In the genomic region with DNA sequence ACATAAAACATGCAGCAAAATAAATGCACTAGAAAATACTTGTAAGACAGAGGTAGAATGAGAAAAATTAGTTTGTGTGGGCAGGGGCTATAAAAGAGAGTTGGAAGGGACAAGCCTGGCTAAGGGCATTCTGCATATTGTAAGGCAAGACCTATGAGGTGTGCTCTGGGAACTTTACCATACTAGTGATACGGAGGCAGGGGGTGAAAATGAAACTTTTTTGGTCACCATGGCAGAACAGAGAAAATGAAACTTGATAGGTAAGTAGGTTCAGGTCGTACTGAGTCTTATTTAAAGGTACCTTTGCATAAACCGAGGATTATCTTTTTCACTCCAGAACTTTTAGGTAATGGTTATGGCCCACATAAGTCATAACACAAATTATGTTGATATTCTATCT, we compare ENCODE assay signal across 14 cellular contexts.
DNase-seq lines count a peak whose midpoint lies in the region; ATAC-seq and TF ChIP-seq lines count a peak whose summit lies in the region.
"Had no signal": no experiment of that assay in that cellular context is flagged by ENCODE, and none has a peak within 500 bp of the region (broad histone marks: within the 10 kb centered on the region; RNA-seq: fewer than 3 reads in every experiment).

No MANE protein-coding gene starts in this region.

- no peaks in the 10 kb centered on the region for H3K27me3 Mint-ChIP-seq in chondrocyte (ENCODE audit: low read depth)

- DNase-seq in cardiac muscle cell (ENCODE audit: low read depth in 1 of 2, low spot score in 1 of 2) (no peak), heart right ventricle (no peak), LoVo (ENCODE audit: low spot score) (no peak), NCI-H1694 treated with DMSO at 0.1 percent for 48 hours (lab: John Stamatoyannopoulos, UW) (no peak), chondrocyte (ENCODE audit: low spot score) (no peak), ascending aorta (ENCODE audit: low spot score in 2 of 2) (no peak)
- DNase-seq: activated CD8-positive, alpha-beta memory T cell treated with anti-CD3 and anti-CD28 coated beads, Interleukin-2, amount 50 U/mL, for 48 hours; AML-193; foreskin keratinocyte; NCI-H82 had no signal

- H3K27ac ChIP-seq in cardiac muscle cell, result peak overlapping the region; percentile 38
- H3K27ac ChIP-seq in heart right ventricle, result no peak overlapping the region
- peak overlapping the region in 1 of 2 donors; percentile 2 for H3K27ac ChIP-seq in ascending aorta
- H3K27ac ChIP-seq: foreskin keratinocyte, neutrophil had no signal

- no peak overlapping the region for H3K27ac Mint-ChIP-seq in chondrocyte (ENCODE audit: unreplicated experiment)

- H3K9me3 Mint-ChIP-seq in chondrocyte (ENCODE audit: low read depth), result no peaks in the 10 kb centered on the region

- TF ChIP-seq CTCF in cardiac muscle cell (IDR thresholded peaks at IDR 0.05; ENCODE audit: low read depth, low read length), result no peak
- no peak for TF ChIP-seq CTCF in heart right ventricle (IDR thresholded peaks at IDR 0.05)
- TF ChIP-seq CTCF in chondrocyte (IDR thresholded peaks at IDR 0.05), result no peak
- TF ChIP-seq CTCF in ascending aorta (IDR thresholded peaks at IDR 0.05), result no peak

- H3K4me3 Mint-ChIP-seq in chondrocyte (ENCODE audit: unreplicated experiment), result no peak overlapping the region

- H3K36me3 ChIP-seq in cardiac muscle cell, result peaks cover 75% of the 10 kb centered on the region
- H3K36me3 ChIP-seq in heart right ventricle, result peaks cover 0 to 100% (median 51%) of the 10 kb centered on the region in 9 donors
- peaks cover 58 to 59% of the 10 kb centered on the region in 2 donors for H3K36me3 ChIP-seq in ascending aorta

- no peaks in the 10 kb centered on the region for H3K4me1 Mint-ChIP-seq in chondrocyte (ENCODE audit: low read depth)

- H3K4me3 ChIP-seq in cardiac muscle cell (no peak overlapping the region), heart right ventricle (no peak overlapping the region), ascending aorta (peak overlapping the region in 1 of 2 donors; percentile 6)

- H3K27me3 ChIP-seq in cardiac muscle cell (no peaks in the 10 kb centered on the region), heart right ventricle (no peaks in the 10 kb centered on the region), ascending aorta (no peaks in the 10 kb centered on the region)
- H3K27me3 ChIP-seq: foreskin keratinocyte, neutrophil had no signal

- intact Hi-C loops in heart right ventricle (cut with DNase I), result loop anchor here in 1 of 10 donors (5.0 kb wide), 1 partner anchor 35 kb away; no protein-coding TSS in a partner anchor
- intact Hi-C loops in ascending aorta (cut with DNase I), result no loop called here

- peaks cover 37% of the 10 kb centered on the region for H3K36me3 Mint-ChIP-seq in chondrocyte (ENCODE audit: low read depth)

- H3K4me1 ChIP-seq in cardiac muscle cell (ENCODE audit: low read depth), result no peaks in the 10 kb centered on the region
- no peaks in the 10 kb centered on the region for H3K4me1 ChIP-seq in heart right ventricle
- H3K4me1 ChIP-seq in ascending aorta, result no peaks in the 10 kb centered on the region
- H3K4me1 ChIP-seq: foreskin keratinocyte had no signal

- 89 to 93% methylated on average over 3 of the region's 3 CpGs for WGBS in heart right ventricle, 2 donors

- ATAC-seq in heart right ventricle (no peak), HG02588 (IDR thresholded peaks at IDR 0.05; ENCODE audit: unreplicated experiment) (peak; percentile 71), HG03442 (IDR thresholded peaks at IDR 0.05; ENCODE audit: unreplicated experiment) (peak; percentile 73)
- ATAC-seq: foreskin keratinocyte, left lobe of liver had no signal

- H3K9me3 ChIP-seq in cardiac muscle cell (ENCODE audit: low read depth) (no peaks in the 10 kb centered on the region), heart right ventricle (no peaks in the 10 kb centered on the region), ascending aorta (no peaks in the 10 kb centered on the region)
- H3K9me3 ChIP-seq: neutrophil had no signal

Comparison
In these comparisons a context has a peak if more than half of its experiments do, and no peak if none do; other contexts are left out.
1. ATAC-seq: peak in HG02588 (single experiment) and HG03442 (single experiment); none in heart right ventricle (0 of 8).